Comparison of ENCODE assay signal across 1 cellular context in genomic region chr10:35339946-35340345, GRCh38.
TF ChIP-seq lines count a peak whose summit lies in the region.

No MANE protein-coding gene starts in this region.

TF ChIP-seq in HepG2, 621 proteins besides CTCF, POLR2A, EP300 and RAD21 (continued from another document):
- TF ChIP-seq LRRFIP1 (CRISPR knock-in tag; conservative IDR thresholded peaks at IDR 0.05) (no peak), IRF1 (CRISPR knock-in tag; IDR thresholded peaks at IDR 0.05; ENCODE audit: low read depth) (no peak), TBX2 (CRISPR knock-in tag; IDR thresholded peaks at IDR 0.05; ENCODE audit: borderline replicate concordance) (no peak), ZNF180 (CRISPR knock-in tag; IDR thresholded peaks at IDR 0.05; ENCODE audit: borderline replicate concordance, low read depth) (no peak), HOXD1 (CRISPR knock-in tag; IDR thresholded peaks at IDR 0.05) (no peak), RARA (CRISPR knock-in tag; IDR thresholded peaks at IDR 0.05) (no peak), CENPBD1 (CRISPR knock-in tag; IDR thresholded peaks at IDR 0.05; ENCODE audit: borderline replicate concordance, low read depth) (no peak), PHF5A (CRISPR knock-in tag; IDR thresholded peaks at IDR 0.05; ENCODE audit: low read depth, unreplicated experiment) (no peak), E2F1 (CRISPR knock-in tag; IDR thresholded peaks at IDR 0.05) (no peak), FOXK1 (CRISPR knock-in tag; IDR thresholded peaks at IDR 0.05; ENCODE audit: borderline replicate concordance, low read depth) (no peak)
